ENCODE assay signal across 11 cellular contexts in the genomic region with DNA sequence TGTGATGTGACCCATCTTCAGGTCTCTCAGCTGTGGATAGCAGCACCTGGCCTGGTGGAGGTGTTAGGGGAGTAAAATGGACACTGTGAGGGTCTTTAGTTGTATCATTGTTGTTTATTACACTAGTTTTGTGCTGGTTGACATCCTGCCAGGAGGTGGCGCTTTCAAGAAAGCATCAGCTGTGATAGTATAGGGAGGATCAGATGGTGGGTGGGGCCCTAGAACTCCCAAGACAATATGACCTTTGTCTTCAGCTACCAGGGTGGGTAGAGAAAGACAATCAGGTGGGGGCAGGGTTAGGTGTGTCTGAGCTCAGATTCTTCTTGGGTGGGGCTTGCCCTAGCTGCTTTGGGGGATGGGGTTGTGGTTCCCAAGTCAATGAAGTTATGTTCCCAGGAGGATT.
A peak's percentile ranks its signal among the peaks of the same experiment; 100 is the strongest.
DNase-seq lines count a peak whose midpoint lies in the region; ATAC-seq and TF ChIP-seq lines count a peak whose summit lies in the region.
"Had no signal": no experiment of that assay in that cellular context is flagged by ENCODE, and none has a peak within 500 bp of the region (broad histone marks: within the 10 kb centered on the region; RNA-seq: fewer than 3 reads in every experiment).

No MANE protein-coding gene starts in this region.

- no TSS peak for BruUV-seq in Calu3 (replicated peaks; lab: Mats Ljungman, UMichigan)

- DNase-seq in AG04449 (ENCODE audit: low read depth, low spot score) (no peak), Calu3 (peak; percentile 17), NT2/D1 (ENCODE audit: low read depth, low spot score) (peak; percentile 58), erythroblast (lab: John Stamatoyannopoulos, UW) (peak; percentile 1 to 5), G401 (ENCODE audit: low spot score) (no peak), NCI-H1436 (lab: John Stamatoyannopoulos, UW) (no peak)
- DNase-seq in effector CD4-positive, alpha-beta T cell: no peak
- DNase-seq: sigmoid colon had no signal

- H3K4me1 Mint-ChIP-seq in Calu3 (ENCODE audit: low read depth, unreplicated experiment): peaks cover 13% of the 10 kb centered on the region

- POLR2A ChIA-PET in AG04449 (lab: Yijun Ruan, JAX): no interaction called here

- no peak for ATAC-seq in HG02571 (IDR thresholded peaks at IDR 0.05; ENCODE audit: unreplicated experiment)
- ATAC-seq: stimulated activated memory B cell treated with anti-CD40 and anti-IgM and Interleukin-4, amounts not matched to agents 10 μg/mL and 1 μg/mL and 100 μg/mL, for 72 hours had no signal

- H3K36me3 Mint-ChIP-seq in Calu3 (ENCODE audit: insufficient read depth, unreplicated experiment): no peaks in the 10 kb centered on the region
- H3K36me3 Mint-ChIP-seq: stimulated activated memory B cell treated with anti-CD40 and anti-IgM and Interleukin-4, amounts not matched to agents 10 μg/mL and 1 μg/mL and 100 μg/mL, for 72 hours had no signal

- H3K4me3 Mint-ChIP-seq in Calu3 (ENCODE audit: low read depth, unreplicated experiment): no peak overlapping the region
- H3K4me3 Mint-ChIP-seq: stimulated activated memory B cell treated with anti-CD40 and anti-IgM and Interleukin-4, amounts not matched to agents 10 μg/mL and 1 μg/mL and 100 μg/mL, for 72 hours had no signal

- H3K36me3 ChIP-seq in NT2/D1 (ENCODE audit: insufficient read depth, insufficient read length, low read length): no peaks in the 10 kb centered on the region
- H3K36me3 ChIP-seq: sigmoid colon had no signal

- H3K4me3 ChIP-seq in AG04449 (ENCODE audit: low read depth, low read length) (no peak overlapping the region), NT2/D1 (ENCODE audit: insufficient read length, low read depth) (no peak overlapping the region)
- H3K4me3 ChIP-seq: lung, sigmoid colon had no signal

- H3K4me1 ChIP-seq in NT2/D1 (ENCODE audit: insufficient read depth, insufficient read length): peaks cover 2% of the 10 kb centered on the region
- H3K4me1 ChIP-seq: sigmoid colon had no signal

- no peak overlapping the region for H3K9ac ChIP-seq in NT2/D1 (ENCODE audit: insufficient read length, low read depth)

- H3K27me3 ChIP-seq in NT2/D1 (ENCODE audit: insufficient read depth, insufficient read length): no peaks in the 10 kb centered on the region
- H3K27me3 ChIP-seq: sigmoid colon had no signal

- no peak overlapping the region for H3K27ac Mint-ChIP-seq in Calu3 (ENCODE audit: unreplicated experiment)

- CTCF ChIA-PET in AG04449 (lab: Yijun Ruan, JAX) (no interaction called here), Calu3 (lab: Charles Lee) (no interaction called here)

- H3K9me3 Mint-ChIP-seq in Calu3 (ENCODE audit: low read depth, unreplicated experiment): no peaks in the 10 kb centered on the region

- no peaks in the 10 kb centered on the region for H3K9me3 ChIP-seq in NT2/D1 (ENCODE audit: insufficient read depth, low read length)
- H3K9me3 ChIP-seq: sigmoid colon had no signal

- TF ChIP-seq POLR2A in erythroblast (IDR thresholded peaks at IDR 0.05; ENCODE audit: low read length): no peak

- TF ChIP-seq CTCF in AG04449 (IDR thresholded peaks at IDR 0.05; ENCODE audit: insufficient read depth, low read length, missing control alignments): peak; percentile 3
- no peak for TF ChIP-seq CTCF in Calu3 (IDR thresholded peaks at IDR 0.05; ENCODE audit: unreplicated experiment)

- H3K27me3 Mint-ChIP-seq in Calu3 (ENCODE audit: unreplicated experiment): no peaks in the 10 kb centered on the region
- H3K27me3 Mint-ChIP-seq: stimulated activated memory B cell treated with anti-CD40 and anti-IgM and Interleukin-4, amounts not matched to agents 10 μg/mL and 1 μg/mL and 100 μg/mL, for 72 hours had no signal

- intact Hi-C loops in Calu3 (cut with micrococcal nuclease; ENCODE audit: unreplicated experiment): no loop called here

- in situ Hi-C loops in G401 (cut with HindIII; ENCODE audit: low sequenced_read_pairs): no loop called here

Comparison
In these comparisons a context has a peak if more than half of its experiments do, and no peak if none do; other contexts are left out.
1. DNase-seq: peak in Calu3 (single experiment), NT2/D1 (single experiment) and erythroblast (2 of 2); none in AG04449 (single experiment), G401 (single experiment), NCI-H1436 (single experiment) and effector CD4-positive, alpha-beta T cell (single experiment).